In genomic region chr7:46960974-46961373, GRCh38 we compare ENCODE assay signal across 30 cellular contexts.
"Had no signal": no experiment of that assay in that cellular context is flagged by ENCODE, and none has a peak within 500 bp of the region (broad histone marks: within the 10 kb centered on the region; RNA-seq: fewer than 3 reads in every experiment).

No MANE protein-coding gene starts in this region.

- H3K27ac ChIP-seq: breast epithelium, colonic mucosa, pancreas, prostate gland, sigmoid colon, stomach, thyroid gland, upper lobe of left lung, vagina had no signal

- H3K4me1 Mint-ChIP-seq: activated B cell treated with CpG ODN at 0.5 μM for 24 hours; activated T-helper 17 cell treated with anti-CD3 and anti-CD28 coated beads, Interleukin-2, amount 50 U/mL, for 72 hours; central memory CD8-positive, alpha-beta T cell; naive thymus-derived CD4-positive, alpha-beta T cell; stimulated activated naive B cell treated with anti-CD40 and anti-IgM and Interleukin-4, amounts not matched to agents 10 μg/mL and 1 μg/mL and 100 μg/mL, for 72 hours had no signal

- H3K4me1 ChIP-seq: breast epithelium, colonic mucosa, pancreas, prostate gland, sigmoid colon, stomach, thyroid gland, upper lobe of left lung, vagina had no signal

- H3K36me3 ChIP-seq: breast epithelium, colonic mucosa, pancreas, prostate gland, sigmoid colon, stomach, thyroid gland, upper lobe of left lung, vagina had no signal

- FAIRE-seq: pancreas had no signal

- H3K27me3 ChIP-seq: breast epithelium, colonic mucosa, pancreas, sigmoid colon, stomach, thyroid gland, upper lobe of left lung, vagina had no signal

- H3K4me3 ChIP-seq: breast epithelium, colonic mucosa, pancreas, prostate gland, sigmoid colon, smooth muscle cell, stomach, thyroid gland, upper lobe of left lung, vagina had no signal

- DNase-seq: activated B cell treated with CpG ODN at 0.5 μM for 24 hours; activated CD4-positive, alpha-beta T cell treated with anti-CD3 and anti-CD28 coated beads, Interleukin-2, amount 50 U/mL, for 1 hour; activated CD8-positive, alpha-beta T cell treated with anti-CD3 and anti-CD28 coated beads for 36 hours; activated gamma-delta T cell treated with Interleukin-2 at 50 U/mL for 16 hours; activated naive CD4-positive, alpha-beta T cell treated with anti-CD3 and anti-CD28 coated beads, Interleukin-2, amount 50 U/mL, for 16 hours; activated T-cell treated with anti-CD3 and anti-CD28 coated beads, Interleukin-2, amount 50 U/mL, for 4 hours; amygdala; colonic mucosa; effector CD8-positive, alpha-beta T cell; foreskin melanocyte; islet precursor cell; mammary epithelial cell; naive thymus-derived CD4-positive, alpha-beta T cell; pancreas; sigmoid colon; stimulated activated CD4-positive, alpha-beta T cell treated with anti-CD3 and anti-CD28 coated beads, Interleukin-2, amount 100 ng/mL, for 24 hours; stimulated activated naive B cell treated with anti-CD40 and anti-IgM and Interleukin-4, amounts not matched to agents 10 μg/mL and 1 μg/mL and 100 μg/mL, for 72 hours; stomach; SW 1271; T-helper 9 cell; upper lobe of left lung had no signal

- H3K4me2 ChIP-seq: smooth muscle cell had no signal

- H3K27me3 Mint-ChIP-seq: activated CD8-positive, alpha-beta T cell treated with anti-CD3 and anti-CD28 coated beads for 36 hours; activated T-helper 17 cell treated with anti-CD3 and anti-CD28 coated beads, Interleukin-2, amount 50 U/mL, for 72 hours; central memory CD8-positive, alpha-beta T cell; naive thymus-derived CD4-positive, alpha-beta T cell had no signal

- H3K27ac Mint-ChIP-seq: activated B cell treated with CpG ODN at 0.5 μM for 24 hours; activated CD8-positive, alpha-beta T cell treated with anti-CD3 and anti-CD28 coated beads for 36 hours; activated T-helper 17 cell treated with anti-CD3 and anti-CD28 coated beads, Interleukin-2, amount 50 U/mL, for 72 hours; mesothelial cell of epicardium; naive thymus-derived CD4-positive, alpha-beta T cell; stimulated activated naive B cell treated with anti-CD40 and anti-IgM and Interleukin-4, amounts not matched to agents 10 μg/mL and 1 μg/mL and 100 μg/mL, for 72 hours; T-helper 1 cell treated with Interleukin-12 subunit alpha and Interleukin-12 subunit beta and Interleukin-4 antibody, amounts not matched to agents 30 μg/mL and 1 μg/mL, for 36 hours had no signal

- ATAC-seq: activated CD8-positive, alpha-beta T cell treated with anti-CD3 and anti-CD28 coated beads for 36 hours; activated T-cell treated with anti-CD3 and anti-CD28 coated beads, Interleukin-2, amount 50 U/mL, for 4 hours; activated T-helper 17 cell treated with anti-CD3 and anti-CD28 coated beads, Interleukin-2, amount 50 U/mL, for 72 hours; naive thymus-derived CD4-positive, alpha-beta T cell; pancreas; stimulated activated naive B cell treated with anti-CD40 and anti-IgM and Interleukin-4, amounts not matched to agents 10 μg/mL and 1 μg/mL and 100 μg/mL, for 72 hours had no signal

- H3K9me3 ChIP-seq: colonic mucosa, prostate gland, thyroid gland had no signal

- H3K4me3 Mint-ChIP-seq: activated B cell treated with CpG ODN at 0.5 μM for 24 hours; activated CD8-positive, alpha-beta T cell treated with anti-CD3 and anti-CD28 coated beads for 36 hours; activated T-cell treated with anti-CD3 and anti-CD28 coated beads, Interleukin-2, amount 50 U/mL, for 4 hours; activated T-helper 17 cell treated with anti-CD3 and anti-CD28 coated beads, Interleukin-2, amount 50 U/mL, for 72 hours; central memory CD8-positive, alpha-beta T cell; mesothelial cell of epicardium; naive thymus-derived CD4-positive, alpha-beta T cell; stimulated activated naive B cell treated with anti-CD40 and anti-IgM and Interleukin-4, amounts not matched to agents 10 μg/mL and 1 μg/mL and 100 μg/mL, for 72 hours; T-helper 1 cell treated with Interleukin-12 subunit alpha and Interleukin-12 subunit beta and Interleukin-4 antibody, amounts not matched to agents 30 μg/mL and 1 μg/mL, for 36 hours had no signal

- H3K36me3 Mint-ChIP-seq: stimulated activated naive B cell treated with anti-CD40 and anti-IgM and Interleukin-4, amounts not matched to agents 10 μg/mL and 1 μg/mL and 100 μg/mL, for 72 hours had no signal
